Comparison of ENCODE assay signal across 8 cellular contexts in the genomic region with DNA sequence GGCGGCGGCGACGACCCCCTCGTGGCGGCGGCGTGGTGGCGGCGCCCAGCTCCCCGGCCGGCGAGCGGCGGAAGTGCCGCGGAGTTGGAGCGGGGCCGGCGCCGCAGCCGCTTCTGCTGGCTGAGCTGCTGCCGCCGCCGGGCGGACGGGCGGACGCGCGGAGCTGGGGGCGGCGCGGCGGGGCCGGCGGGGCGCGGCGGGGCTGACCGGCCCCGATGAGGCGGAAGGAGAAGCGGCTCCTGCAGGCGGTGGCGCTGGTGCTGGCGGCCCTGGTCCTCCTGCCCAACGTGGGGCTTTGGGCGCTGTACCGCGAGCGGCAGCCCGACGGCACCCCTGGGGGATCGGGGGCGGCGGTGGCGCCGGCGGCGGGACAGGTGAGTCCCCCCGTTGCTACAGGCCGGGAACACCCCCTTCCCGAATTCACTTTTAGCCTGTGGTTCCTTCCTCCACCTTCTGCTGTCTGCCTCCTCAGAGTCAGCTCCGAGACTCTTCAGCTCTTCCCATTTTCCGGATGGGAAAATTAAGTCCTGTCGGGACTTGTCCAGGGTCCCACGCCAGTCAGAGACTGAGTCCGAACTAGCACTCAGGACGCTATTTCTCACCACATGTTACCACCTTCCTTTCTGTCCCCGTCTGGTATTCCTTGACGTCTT. TPM values are rescaled to one million over a fixed set of nuclear protein-coding genes. Genes with fewer than 3 reads are reported as not detected.
DNase-seq lines count a peak whose midpoint lies in the region; ATAC-seq and TF ChIP-seq lines count a peak whose summit lies in the region.

A gene with protein sequence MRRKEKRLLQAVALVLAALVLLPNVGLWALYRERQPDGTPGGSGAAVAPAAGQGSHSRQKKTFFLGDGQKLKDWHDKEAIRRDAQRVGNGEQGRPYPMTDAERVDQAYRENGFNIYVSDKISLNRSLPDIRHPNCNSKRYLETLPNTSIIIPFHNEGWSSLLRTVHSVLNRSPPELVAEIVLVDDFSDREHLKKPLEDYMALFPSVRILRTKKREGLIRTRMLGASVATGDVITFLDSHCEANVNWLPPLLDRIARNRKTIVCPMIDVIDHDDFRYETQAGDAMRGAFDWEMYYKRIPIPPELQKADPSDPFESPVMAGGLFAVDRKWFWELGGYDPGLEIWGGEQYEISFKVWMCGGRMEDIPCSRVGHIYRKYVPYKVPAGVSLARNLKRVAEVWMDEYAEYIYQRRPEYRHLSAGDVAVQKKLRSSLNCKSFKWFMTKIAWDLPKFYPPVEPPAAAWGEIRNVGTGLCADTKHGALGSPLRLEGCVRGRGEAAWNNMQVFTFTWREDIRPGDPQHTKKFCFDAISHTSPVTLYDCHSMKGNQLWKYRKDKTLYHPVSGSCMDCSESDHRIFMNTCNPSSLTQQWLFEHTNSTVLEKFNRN (plus strand): TSS at position 82 of the 653 bp plus-strand sequence. CDS start 134 bp downstream, at position 216.

- DNase-seq in 8988T = peak; percentile 77
- peak; percentile 83 for DNase-seq in GM06990 (ENCODE audit: extremely low read depth, insufficient read length)
- DNase-seq in HCEC 1CT = peak; percentile 76
- peak; percentile 85 for DNase-seq in LoVo (ENCODE audit: low spot score)
- DNase-seq in WTC11 (ENCODE audit: low spot score) = no peak
- DNase-seq in medulla oblongata (ENCODE audit: extremely low spot score) = peak; percentile 61
- DNase-seq in stimulated activated effector memory CD8-positive, alpha-beta T cell treated with anti-CD3 and anti-CD28 coated beads, Interleukin-12 subunit alpha, Interleukin-12 subunit beta, amount 100 ng/mL, for 72 hours (ENCODE audit: low spot score in 2 of 2) = no peak

- H3K36me3 ChIP-seq in GM06990 (ENCODE audit: control insufficient read depth, insufficient read depth, low read length) (peaks cover 2% of the 10 kb centered on the region; the same call in 1 of the 2 replicates), endocrine pancreas (ENCODE audit: control insufficient read depth, insufficient read depth, low read length) (no peaks in the 10 kb centered on the region)

- no peaks in the 10 kb centered on the region for H3K9me3 ChIP-seq in endocrine pancreas (ENCODE audit: control insufficient read depth, low read length)

- H3K4me3 ChIP-seq in GM06990 (replicated peaks; ENCODE audit: low read depth, low read length) (peak within 1 kb of the TSS; percentile 69), endocrine pancreas (ENCODE audit: control insufficient read depth, insufficient read depth, low read length) (peak within 1 kb of the TSS; percentile 76)

- peaks cover 52% of the 10 kb centered on the region for H3K27me3 Mint-ChIP-seq in WTC11 (ENCODE audit: low read depth)

- H3K4me1 ChIP-seq in endocrine pancreas (ENCODE audit: control insufficient read depth, insufficient read depth, low read length) = no peaks in the 10 kb centered on the region

- H3K27me3 ChIP-seq in GM06990 (replicated peaks; ENCODE audit: control insufficient read depth, insufficient read depth, low read length) = no peaks in the 10 kb centered on the region
- no peaks in the 10 kb centered on the region for H3K27me3 ChIP-seq in endocrine pancreas (ENCODE audit: control insufficient read depth, insufficient read depth, low read length)

- H3K4me3 Mint-ChIP-seq in WTC11 = peak within 1 kb of the TSS; percentile 93
- H3K4me3 Mint-ChIP-seq in stimulated activated effector memory CD8-positive, alpha-beta T cell treated with anti-CD3 and anti-CD28 coated beads, Interleukin-12 subunit alpha, Interleukin-12 subunit beta, amount 100 ng/mL, for 72 hours = peak within 1 kb of the TSS; percentile 88

- peaks cover 57% of the 10 kb centered on the region for H3K4me1 Mint-ChIP-seq in WTC11
- peaks cover 37% of the 10 kb centered on the region for H3K4me1 Mint-ChIP-seq in stimulated activated effector memory CD8-positive, alpha-beta T cell treated with anti-CD3 and anti-CD28 coated beads, Interleukin-12 subunit alpha, Interleukin-12 subunit beta, amount 100 ng/mL, for 72 hours

- H3K9me3 Mint-ChIP-seq in WTC11 = no peaks in the 10 kb centered on the region
- H3K9me3 Mint-ChIP-seq in stimulated activated effector memory CD8-positive, alpha-beta T cell treated with anti-CD3 and anti-CD28 coated beads, Interleukin-12 subunit alpha, Interleukin-12 subunit beta, amount 100 ng/mL, for 72 hours = no peaks in the 10 kb centered on the region

- no peaks in the 10 kb centered on the region for H3K36me3 Mint-ChIP-seq in WTC11
- H3K36me3 Mint-ChIP-seq in stimulated activated effector memory CD8-positive, alpha-beta T cell treated with anti-CD3 and anti-CD28 coated beads, Interleukin-12 subunit alpha, Interleukin-12 subunit beta, amount 100 ng/mL, for 72 hours = peaks cover 18% of the 10 kb centered on the region

- H3K27ac Mint-ChIP-seq in WTC11 = peak within 1 kb of the TSS; percentile 90
- peak within 1 kb of the TSS; percentile 96 for H3K27ac Mint-ChIP-seq in stimulated activated effector memory CD8-positive, alpha-beta T cell treated with anti-CD3 and anti-CD28 coated beads, Interleukin-12 subunit alpha, Interleukin-12 subunit beta, amount 100 ng/mL, for 72 hours

- TF ChIP-seq CTCF in GM06990 (IDR thresholded peaks at IDR 0.05; ENCODE audit: insufficient read depth, low read length, poor library complexity, severe bottlenecking) = no peak
- no peak for TF ChIP-seq CTCF in WTC11 (IDR thresholded peaks at IDR 0.05)

- peak within 1 kb of the TSS; percentile 96 for H3K9ac ChIP-seq in endocrine pancreas (ENCODE audit: control insufficient read depth, insufficient read depth, low read length)

- peak; percentile 46 for ATAC-seq in WTC11
- peak; percentile 83 for ATAC-seq in stimulated activated effector memory CD8-positive, alpha-beta T cell treated with anti-CD3 and anti-CD28 coated beads, Interleukin-12 subunit alpha, Interleukin-12 subunit beta, amount 100 ng/mL, for 72 hours

- POLR2A ChIA-PET in WTC11 (lab: Charles Lee) = interaction anchor here (1.1 to 1.4 kb wide), 2 partner anchors 40 to 205 kb away, joined by 3 to 4 read pairs; no protein-coding TSS in a partner anchor

- CTCF ChIA-PET in WTC11 (lab: Charles Lee) = interaction anchor here (0.6 to 3.5 kb wide), 20 partner anchors 8 to 449 kb away, joined by 3 to 57 read pairs (median 8); no protein-coding TSS in a partner anchor

TF ChIP-seq in WTC11, 78 proteins besides CTCF, POLR2A, EP300 and RAD21:
- no peak for TF ChIP-seq EMX1 (CRISPR knock-in tag; IDR thresholded peaks at IDR 0.05)
- TF ChIP-seq, protein P1, sequence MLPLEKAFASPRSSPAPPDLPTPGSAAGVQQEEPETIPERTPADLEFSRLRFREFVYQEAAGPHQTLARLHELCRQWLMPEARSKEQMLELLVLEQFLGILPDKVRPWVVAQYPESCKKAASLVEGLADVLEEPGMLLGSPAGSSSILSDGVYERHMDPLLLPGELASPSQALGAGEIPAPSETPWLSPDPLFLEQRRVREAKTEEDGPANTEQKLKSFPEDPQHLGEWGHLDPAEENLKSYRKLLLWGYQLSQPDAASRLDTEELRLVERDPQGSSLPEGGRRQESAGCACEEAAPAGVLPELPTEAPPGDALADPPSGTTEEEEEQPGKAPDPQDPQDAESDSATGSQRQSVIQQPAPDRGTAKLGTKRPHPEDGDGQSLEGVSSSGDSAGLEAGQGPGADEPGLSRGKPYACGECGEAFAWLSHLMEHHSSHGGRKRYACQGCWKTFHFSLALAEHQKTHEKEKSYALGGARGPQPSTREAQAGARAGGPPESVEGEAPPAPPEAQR (CRISPR knock-in tag; IDR thresholded peaks at IDR 0.05) = 0 out of 2 replicates have a peak, but pooled peaks have one; percentile 19
- no peak for TF ChIP-seq NR2C2 (CRISPR knock-in tag; IDR thresholded peaks at IDR 0.05)
- TF ChIP-seq ZNF121 (CRISPR knock-in tag; IDR thresholded peaks at IDR 0.05) = 0 out of 2 replicates have a peak, but pooled peaks have one; percentile 8
- peak; percentile 92 for TF ChIP-seq GTF2I (CRISPR knock-in tag; conservative IDR thresholded peaks at IDR 0.05)
TF ChIP-seq in WTC11: peak in this region for 3.

RNA-seq across cellular contexts. Expression of the gene that starts here (rescaled TPM):
- 15.9 to 22.9 TPM (median 17.5 TPM) in 3 replicates for total RNA-seq in WTC11 (2021)

Comparison
In these comparisons a context has a peak if more than half of its experiments do, and no peak if none do; other contexts are left out.
1. DNase-seq: peak in 8988T (single experiment), GM06990 (single experiment), HCEC 1CT (single experiment), LoVo (single experiment) and medulla oblongata (single experiment); none in WTC11 (single experiment) and stimulated activated effector memory CD8-positive, alpha-beta T cell treated with anti-CD3 and anti-CD28 coated beads, Interleukin-12 subunit alpha, Interleukin-12 subunit beta, amount 100 ng/mL, for 72 hours (0 of 2).